10 cellular contexts compared by ENCODE assay signal in the genomic region with DNA sequence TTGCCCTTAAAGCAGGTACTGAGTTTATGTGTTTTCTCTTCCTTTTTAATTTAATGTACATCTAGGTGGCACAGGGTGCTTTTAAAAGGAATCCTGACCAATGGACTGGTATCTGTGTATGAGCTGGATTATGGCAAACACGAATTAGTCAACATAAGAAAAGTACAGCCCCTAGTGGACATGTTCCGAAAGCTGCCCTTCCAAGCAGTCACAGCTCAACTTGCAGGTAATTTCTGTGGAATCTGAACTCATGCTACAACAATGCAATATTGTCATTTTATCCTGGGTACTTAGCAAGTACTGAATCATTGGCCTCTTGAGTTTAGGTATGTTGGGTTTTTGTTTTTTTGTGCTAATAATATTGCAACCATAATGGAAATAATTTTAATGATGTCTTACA. TPM values are rescaled to one million over a fixed set of nuclear protein-coding genes. Genes with fewer than 3 reads are reported as not detected.
DNase-seq lines count a peak whose midpoint lies in the region; ATAC-seq, FAIRE-seq and TF ChIP-seq lines count a peak whose summit lies in the region.
"Had no signal": no experiment of that assay in that cellular context is flagged by ENCODE, and none has a peak within 500 bp of the region (broad histone marks: within the 10 kb centered on the region; RNA-seq: fewer than 3 reads in every experiment).

No MANE protein-coding gene starts in this region.

- no peaks in the 10 kb centered on the region for H3K4me1 Mint-ChIP-seq in neural crest cell
- H3K4me1 Mint-ChIP-seq: stimulated activated naive CD8-positive, alpha-beta T cell treated with anti-CD3 and anti-CD28 coated beads, Interleukin-15, amount 100 ng/mL, for 72 hours had no signal

- TF ChIP-seq CTCF in GM12864 (IDR thresholded peaks at IDR 0.05; ENCODE audit: low read depth, low read length, missing control alignments) = peak; percentile 30
- peak in 4 of 7 experiments; percentile 8 to 20 (median 10) for TF ChIP-seq CTCF in body of pancreas (IDR thresholded peaks at IDR 0.05)
- peak; percentile 54 for TF ChIP-seq CTCF in neural crest cell (conservative IDR thresholded peaks at IDR 0.05)

- DNase-seq in GM12864 (ENCODE audit: low read depth) = no peak
- peak; percentile 22 for DNase-seq in LHCN-M2 (ENCODE audit: low read depth)
- DNase-seq in body of pancreas = no peak
- DNase-seq in neural crest cell (ENCODE audit: low read depth, low spot score) = no peak
- no peak for DNase-seq in NOMO-1 (lab: John Stamatoyannopoulos, UW; ENCODE audit: unreplicated experiment in 2 of 2)
- no peak for DNase-seq in small intestine
- DNase-seq: gastrocnemius medialis; NCI-H187 treated with DMSO at 0.1 percent for 48 hours; stimulated activated naive CD8-positive, alpha-beta T cell treated with anti-CD3 and anti-CD28 coated beads, Interleukin-15, amount 100 ng/mL, for 72 hours had no signal

- no peak for ATAC-seq in body of pancreas
- ATAC-seq in GM21423 (IDR thresholded peaks at IDR 0.05; ENCODE audit: unreplicated experiment) = no peak
- ATAC-seq: gastrocnemius medialis; stimulated activated naive CD8-positive, alpha-beta T cell treated with anti-CD3 and anti-CD28 coated beads, Interleukin-15, amount 100 ng/mL, for 72 hours had no signal

- H3K27ac ChIP-seq in body of pancreas (no peak overlapping the region), small intestine (ENCODE audit: low read depth in 1 of 2, low read length in 1 of 2) (no peak overlapping the region)
- H3K27ac ChIP-seq: gastrocnemius medialis had no signal

- H3K36me3 ChIP-seq in body of pancreas (replicated peaks in 1 of 2; ENCODE audit: insufficient read depth in 1 of 2, low read depth in 2 of 2) (peaks cover 0 to 1% of the 10 kb centered on the region in 2 donors), small intestine (ENCODE audit: control insufficient read depth in 2 of 2, insufficient read depth in 2 of 2, low read length in 2 of 2) (peaks cover 2 to 21% of the 10 kb centered on the region in 2 donors)

- WGBS in body of pancreas, 2 donors = 65 to 73% methylated on average over 2 of the region's 2 CpGs
- WGBS in small intestine, 3 donors = 84 to 88% (median 85%) methylated on average over 2 of the region's 2 CpGs

- intact Hi-C loops in body of pancreas (cut with DNase I) = no loop called here

- H3K9me3 ChIP-seq in body of pancreas (no peaks in the 10 kb centered on the region), small intestine (ENCODE audit: control insufficient read depth, low read depth) (no peaks in the 10 kb centered on the region)
- H3K9me3 ChIP-seq: gastrocnemius medialis had no signal

- peaks cover 11% of the 10 kb centered on the region for H3K36me3 Mint-ChIP-seq in neural crest cell (ENCODE audit: low read depth)

- H3K27ac Mint-ChIP-seq in neural crest cell (ENCODE audit: unreplicated experiment) = no peak overlapping the region
- H3K27ac Mint-ChIP-seq: stimulated activated naive CD8-positive, alpha-beta T cell treated with anti-CD3 and anti-CD28 coated beads, Interleukin-15, amount 100 ng/mL, for 72 hours had no signal

- no peak for TF ChIP-seq POLR2A in body of pancreas (IDR thresholded peaks at IDR 0.05)

- no peak for FAIRE-seq in small intestine (lab: Jason Lieb, UNC)

- H3K4me1 ChIP-seq in body of pancreas = peaks cover 5% of the 10 kb centered on the region
- H3K4me1 ChIP-seq in small intestine (ENCODE audit: control insufficient read depth in 2 of 2, insufficient read depth in 1 of 2, low read depth in 1 of 2, low read length in 1 of 2) = no peaks in the 10 kb centered on the region
- H3K4me1 ChIP-seq: gastrocnemius medialis had no signal

- no peak overlapping the region for H3K4me3 Mint-ChIP-seq in neural crest cell
- H3K4me3 Mint-ChIP-seq: stimulated activated naive CD8-positive, alpha-beta T cell treated with anti-CD3 and anti-CD28 coated beads, Interleukin-15, amount 100 ng/mL, for 72 hours had no signal

- H3K4me3 ChIP-seq in GM12864 (ENCODE audit: low read depth, low read length) (no peak overlapping the region), body of pancreas (no peak overlapping the region), small intestine (ENCODE audit: low read depth in 1 of 2, low read length in 2 of 2) (no peak overlapping the region)
- H3K4me3 ChIP-seq: gastrocnemius medialis had no signal

- no peaks in the 10 kb centered on the region for H3K27me3 ChIP-seq in body of pancreas
- no peaks in the 10 kb centered on the region for H3K27me3 ChIP-seq in small intestine (ENCODE audit: control insufficient read depth in 2 of 2, insufficient read depth in 2 of 2, low read length in 2 of 2)
- H3K27me3 ChIP-seq: gastrocnemius medialis had no signal

- peaks cover 4% of the 10 kb centered on the region for H3K27me3 Mint-ChIP-seq in neural crest cell (ENCODE audit: low read depth)
- H3K27me3 Mint-ChIP-seq: stimulated activated naive CD8-positive, alpha-beta T cell treated with anti-CD3 and anti-CD28 coated beads, Interleukin-15, amount 100 ng/mL, for 72 hours had no signal

- H3K9me3 Mint-ChIP-seq in neural crest cell = peaks cover 4% of the 10 kb centered on the region

RNA-seq across cellular contexts. Expression of a gene that starts 14.4 kb away (rescaled TPM):
- not detected in 2 replicates for total RNA-seq in LHCN-M2 (2014; rRNA removed)
- 0.38 TPM for polyA plus RNA-seq in LHCN-M2 (2012)
- 10 to 100 TPM in 1 of 2 donors, 1 to 10 TPM in 1; 9.2 to 16.1 TPM for total RNA-seq in body of pancreas
- 0.23 and 0.77 TPM in 2 replicates for total RNA-seq in neural crest cell
- polyA plus RNA-seq in small intestine = 1 to 10 TPM; 1.1 to 9.9 (median 1.4) TPM
